Comparison of ENCODE assay signal across 2 cellular contexts in the genomic region with DNA sequence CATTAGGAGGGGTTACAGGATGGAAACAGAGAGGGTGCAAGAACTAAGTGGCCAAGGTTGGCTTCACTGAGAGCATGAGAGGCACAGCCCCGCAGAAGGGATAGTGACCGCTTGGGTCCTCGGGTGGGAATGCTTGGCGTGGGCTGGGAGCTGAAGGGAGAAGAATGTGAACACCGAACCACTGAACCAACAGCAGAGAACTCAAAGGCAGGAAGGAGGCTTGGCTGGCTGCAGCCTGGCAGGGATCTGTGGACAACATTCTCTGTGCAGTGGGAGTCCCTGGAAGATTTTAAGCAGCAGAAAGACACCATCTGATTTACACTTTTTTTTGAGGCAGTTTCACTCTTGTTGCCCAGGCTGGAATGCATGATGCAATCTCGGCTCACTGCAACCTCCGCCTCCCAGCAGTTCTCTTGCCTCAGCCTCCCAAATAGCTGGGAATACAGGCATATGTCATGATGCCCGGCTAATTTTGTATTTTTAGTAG.
TF ChIP-seq lines count a peak whose summit lies in the region.

No MANE protein-coding gene starts in this region.

TF ChIP-seq in SK-N-SH treated with all-trans-retinoic acid at 6 μM for 48 hours, 23 proteins besides CTCF, POLR2A, EP300 and RAD21 (continued from another document):
- TF ChIP-seq, protein P1, sequence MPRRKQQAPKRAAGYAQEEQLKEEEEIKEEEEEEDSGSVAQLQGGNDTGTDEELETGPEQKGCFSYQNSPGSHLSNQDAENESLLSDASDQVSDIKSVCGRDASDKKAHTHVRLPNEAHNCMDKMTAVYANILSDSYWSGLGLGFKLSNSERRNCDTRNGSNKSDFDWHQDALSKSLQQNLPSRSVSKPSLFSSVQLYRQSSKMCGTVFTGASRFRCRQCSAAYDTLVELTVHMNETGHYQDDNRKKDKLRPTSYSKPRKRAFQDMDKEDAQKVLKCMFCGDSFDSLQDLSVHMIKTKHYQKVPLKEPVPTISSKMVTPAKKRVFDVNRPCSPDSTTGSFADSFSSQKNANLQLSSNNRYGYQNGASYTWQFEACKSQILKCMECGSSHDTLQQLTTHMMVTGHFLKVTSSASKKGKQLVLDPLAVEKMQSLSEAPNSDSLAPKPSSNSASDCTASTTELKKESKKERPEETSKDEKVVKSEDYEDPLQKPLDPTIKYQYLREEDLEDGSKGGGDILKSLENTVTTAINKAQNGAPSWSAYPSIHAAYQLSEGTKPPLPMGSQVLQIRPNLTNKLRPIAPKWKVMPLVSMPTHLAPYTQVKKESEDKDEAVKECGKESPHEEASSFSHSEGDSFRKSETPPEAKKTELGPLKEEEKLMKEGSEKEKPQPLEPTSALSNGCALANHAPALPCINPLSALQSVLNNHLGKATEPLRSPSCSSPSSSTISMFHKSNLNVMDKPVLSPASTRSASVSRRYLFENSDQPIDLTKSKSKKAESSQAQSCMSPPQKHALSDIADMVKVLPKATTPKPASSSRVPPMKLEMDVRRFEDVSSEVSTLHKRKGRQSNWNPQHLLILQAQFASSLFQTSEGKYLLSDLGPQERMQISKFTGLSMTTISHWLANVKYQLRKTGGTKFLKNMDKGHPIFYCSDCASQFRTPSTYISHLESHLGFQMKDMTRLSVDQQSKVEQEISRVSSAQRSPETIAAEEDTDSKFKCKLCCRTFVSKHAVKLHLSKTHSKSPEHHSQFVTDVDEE (CRISPR knock-in tag; IDR thresholded peaks at IDR 0.05): no peak
- no peak for TF ChIP-seq ZNF8 (CRISPR knock-in tag; IDR thresholded peaks at IDR 0.05)
- TF ChIP-seq ZNF565 (CRISPR knock-in tag; conservative IDR thresholded peaks at IDR 0.05; ENCODE audit: low read depth): no peak

TF ChIP-seq in K562, 482 proteins besides CTCF, POLR2A, EP300 and RAD21 (continued from another document):
- TF ChIP-seq, protein P2, sequence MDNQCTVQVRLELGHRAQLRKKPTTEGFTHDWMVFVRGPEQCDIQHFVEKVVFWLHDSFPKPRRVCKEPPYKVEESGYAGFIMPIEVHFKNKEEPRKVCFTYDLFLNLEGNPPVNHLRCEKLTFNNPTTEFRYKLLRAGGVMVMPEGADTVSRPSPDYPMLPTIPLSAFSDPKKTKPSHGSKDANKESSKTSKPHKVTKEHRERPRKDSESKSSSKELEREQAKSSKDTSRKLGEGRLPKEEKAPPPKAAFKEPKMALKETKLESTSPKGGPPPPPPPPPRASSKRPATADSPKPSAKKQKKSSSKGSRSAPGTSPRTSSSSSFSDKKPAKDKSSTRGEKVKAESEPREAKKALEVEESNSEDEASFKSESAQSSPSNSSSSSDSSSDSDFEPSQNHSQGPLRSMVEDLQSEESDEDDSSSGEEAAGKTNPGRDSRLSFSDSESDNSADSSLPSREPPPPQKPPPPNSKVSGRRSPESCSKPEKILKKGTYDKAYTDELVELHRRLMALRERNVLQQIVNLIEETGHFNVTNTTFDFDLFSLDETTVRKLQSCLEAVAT (IDR thresholded peaks at IDR 0.05): no peak
- no peak for TF ChIP-seq LCOR (CRISPR knock-in tag; IDR thresholded peaks at IDR 0.05)
- TF ChIP-seq FOXP1 (CRISPR knock-in tag; IDR thresholded peaks at IDR 0.05): no peak
- no peak for TF ChIP-seq ZNF263 (CRISPR knock-in tag; IDR thresholded peaks at IDR 0.05; ENCODE audit: borderline replicate concordance)
- TF ChIP-seq TRIM24 (IDR thresholded peaks at IDR 0.05): peak in 1 of 2 experiments; percentile 17; a peak in 1 of 4 replicates
- no peak for TF ChIP-seq PHF21A (IDR thresholded peaks at IDR 0.05; ENCODE audit: borderline replicate concordance, low read depth)
- TF ChIP-seq, protein P3, sequence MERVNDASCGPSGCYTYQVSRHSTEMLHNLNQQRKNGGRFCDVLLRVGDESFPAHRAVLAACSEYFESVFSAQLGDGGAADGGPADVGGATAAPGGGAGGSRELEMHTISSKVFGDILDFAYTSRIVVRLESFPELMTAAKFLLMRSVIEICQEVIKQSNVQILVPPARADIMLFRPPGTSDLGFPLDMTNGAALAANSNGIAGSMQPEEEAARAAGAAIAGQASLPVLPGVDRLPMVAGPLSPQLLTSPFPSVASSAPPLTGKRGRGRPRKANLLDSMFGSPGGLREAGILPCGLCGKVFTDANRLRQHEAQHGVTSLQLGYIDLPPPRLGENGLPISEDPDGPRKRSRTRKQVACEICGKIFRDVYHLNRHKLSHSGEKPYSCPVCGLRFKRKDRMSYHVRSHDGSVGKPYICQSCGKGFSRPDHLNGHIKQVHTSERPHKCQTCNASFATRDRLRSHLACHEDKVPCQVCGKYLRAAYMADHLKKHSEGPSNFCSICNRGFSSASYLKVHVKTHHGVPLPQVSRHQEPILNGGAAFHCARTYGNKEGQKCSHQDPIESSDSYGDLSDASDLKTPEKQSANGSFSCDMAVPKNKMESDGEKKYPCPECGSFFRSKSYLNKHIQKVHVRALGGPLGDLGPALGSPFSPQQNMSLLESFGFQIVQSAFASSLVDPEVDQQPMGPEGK (CRISPR knock-in tag; IDR thresholded peaks at IDR 0.05; ENCODE audit: borderline replicate concordance): no peak
